ENCODE assay signal across 29 cellular contexts in genomic region chr17:32197987-32198386, GRCh38.
"Had no signal": no experiment of that assay in that cellular context is flagged by ENCODE, and none has a peak within 500 bp of the region (broad histone marks: within the 10 kb centered on the region; RNA-seq: fewer than 3 reads in every experiment).

No MANE protein-coding gene starts in this region.

- ATAC-seq: natural killer cell; psoas muscle; right cardiac atrium; stimulated activated memory B cell treated with anti-CD40 and anti-IgM and Interleukin-4, amounts not matched to agents 10 μg/mL and 1 μg/mL and 100 μg/mL, for 72 hours; stimulated activated naive CD8-positive, alpha-beta T cell treated with anti-CD3 and anti-CD28 coated beads, Interleukin-15, amount 100 ng/mL, for 72 hours; stimulated activated naive CD8-positive, alpha-beta T cell treated with anti-CD3 and anti-CD28 coated beads, Interleukin-15, Interleukin-2, amounts not matched to agents 100 U/mL and 50 U/mL, for 24 hours had no signal

- H3K36me3 ChIP-seq: ovary had no signal

- H3K27ac ChIP-seq: neural progenitor cell, ovary, parathyroid adenoma, psoas muscle, right lobe of liver, sigmoid colon, spleen, thoracic aorta, thyroid gland, tibial nerve, upper lobe of left lung, vagina had no signal

- FAIRE-seq: urothelium cell line had no signal

- H3K9ac ChIP-seq: neural progenitor cell, parathyroid adenoma had no signal

- H3K4me3 ChIP-seq: neural progenitor cell, ovary, psoas muscle, right lobe of liver, sigmoid colon, smooth muscle cell, spleen, thoracic aorta, thyroid gland, tibial nerve, upper lobe of left lung, vagina had no signal

- H3K27me3 ChIP-seq: neural progenitor cell, ovary, right lobe of liver, sigmoid colon, spleen, thyroid gland, tibial nerve, upper lobe of left lung, vagina had no signal

- H3K9me3 ChIP-seq: ovary, psoas muscle, right lobe of liver, sigmoid colon, spleen, thoracic aorta, thyroid gland, tibial nerve, upper lobe of left lung, vagina had no signal

- H3K4me2 ChIP-seq: neural progenitor cell, smooth muscle cell had no signal

- DNase-seq: natural killer cell; occipital lobe; ovary; posterior cingulate gyrus; psoas muscle; right cardiac atrium; right lobe of liver; sigmoid colon; spleen; stimulated activated CD4-positive, alpha-beta T cell treated with anti-CD3 and anti-CD28 coated beads, Interleukin-12 subunit alpha, Interleukin-12 subunit beta, amount 100 ng/mL, for 4 hours; stimulated activated CD4-positive, alpha-beta T cell treated with anti-CD3 and anti-CD28 coated beads, Interleukin-1b, Interleukin-23, amount 100 ng/mL, for 48 hours; stimulated activated CD4-positive, alpha-beta T cell treated with anti-CD3 and anti-CD28 coated beads, Interleukin-4, amount 100 ng/mL, for 1 hour; stimulated activated CD4-positive, alpha-beta T cell treated with anti-CD3 and anti-CD28 coated beads, Interleukin-4, amount 100 ng/mL, for 4 hours; stimulated activated CD8-positive, alpha-beta memory T cell treated with anti-CD3 and anti-CD28 coated beads, Interleukin-4, amount 100 ng/mL, for 48 hours; stimulated activated naive CD4-positive, alpha-beta T cell; stimulated activated naive CD8-positive, alpha-beta T cell treated with anti-CD3 and anti-CD28 coated beads, Interleukin-15, amount 100 ng/mL, for 72 hours; stimulated activated naive CD8-positive, alpha-beta T cell treated with anti-CD3 and anti-CD28 coated beads, Interleukin-15, Interleukin-2, amounts not matched to agents 100 U/mL and 50 U/mL, for 24 hours; substantia nigra; thyroid gland; trophoblast cell; upper lobe of left lung had no signal

- H3K4me1 ChIP-seq: neural progenitor cell, parathyroid adenoma, psoas muscle, right lobe of liver, sigmoid colon, spleen, thyroid gland, tibial nerve, upper lobe of left lung, vagina had no signal
